23 cellular contexts compared by ENCODE assay signal in genomic region chr18:57786038-57786437, GRCh38. TPM values are rescaled to one million over a fixed set of nuclear protein-coding genes. Genes with fewer than 3 reads are reported as not detected.
DNase-seq lines count a peak whose midpoint lies in the region; TF ChIP-seq lines count a peak whose summit lies in the region.
"Had no signal": no experiment of that assay in that cellular context is flagged by ENCODE, and none has a peak within 500 bp of the region (broad histone marks: within the 10 kb centered on the region; RNA-seq: fewer than 3 reads in every experiment).

No MANE protein-coding gene starts in this region.

- H2BK5ac ChIP-seq in mesenchymal stem cell (ENCODE audit: low read depth, low read length, poor library complexity, severe bottlenecking) = no peak overlapping the region

- TF ChIP-seq POLR2A in transverse colon (IDR thresholded peaks at IDR 0.05) = peak; percentile 12

- in situ Hi-C loops in transverse colon (cut with MboI; ENCODE audit: low pct_ligation_motif_present in 1 of 4, low pct_unique_long_range_greater_than_20kb in 1 of 4, low sequenced_read_pairs in 3 of 4) = no loop called here

- no peak overlapping the region for H4K8ac ChIP-seq in mesenchymal stem cell (ENCODE audit: low read length)

- H3K79me1 ChIP-seq in mesenchymal stem cell (replicated peaks; ENCODE audit: low read length, poor library complexity, severe bottlenecking) = peaks cover 6% of the 10 kb centered on the region

- TF ChIP-seq EP300 in transverse colon (IDR thresholded peaks at IDR 0.05; ENCODE audit: low read depth) = no peak

- no peak overlapping the region for H3K4me2 ChIP-seq in mesenchymal stem cell (ENCODE audit: low read length, poor library complexity, severe bottlenecking)

- peak overlapping the region in 1 of 2 experiments; percentile 46 for H2BK12ac ChIP-seq in mesenchymal stem cell (ENCODE audit: low read length in 2 of 2)

- no peak overlapping the region for H3K14ac ChIP-seq in mesenchymal stem cell (ENCODE audit: low read length in 2 of 2)

- no peak overlapping the region for H3K23ac ChIP-seq in mesenchymal stem cell (ENCODE audit: low read length in 2 of 2)

- no peak overlapping the region for H3K9ac ChIP-seq in mesenchymal stem cell (ENCODE audit: low read length)
- H3K9ac ChIP-seq: GM23248, parathyroid adenoma had no signal

- H2BK15ac ChIP-seq in mesenchymal stem cell (ENCODE audit: low read depth, poor library complexity, severe bottlenecking) = no peak overlapping the region

- no peak overlapping the region for H2AFZ ChIP-seq in mesenchymal stem cell (ENCODE audit: low read depth, low read length)
- H2AFZ ChIP-seq: GM23248, parathyroid adenoma had no signal

- H3K27me3 ChIP-seq in mesenchymal stem cell (ENCODE audit: control insufficient read depth in 1 of 2, insufficient read depth in 1 of 2, low read length in 2 of 2) (no peaks in the 10 kb centered on the region), transverse colon (no peaks in the 10 kb centered on the region)
- H3K27me3 ChIP-seq: right atrium auricular region, spleen had no signal

- H2BK120ac ChIP-seq in mesenchymal stem cell (ENCODE audit: low read depth, low read length) = no peak overlapping the region

- H4K91ac ChIP-seq in mesenchymal stem cell (ENCODE audit: low read length) = peak overlapping the region; percentile 66

- H3K27ac ChIP-seq in mesenchymal stem cell (ENCODE audit: low read length, poor library complexity, severe bottlenecking) (no peak overlapping the region), transverse colon (peak overlapping the region; percentile 78 to 84 (median 84))
- H3K27ac ChIP-seq: GM23248, lower lobe of right lung, parathyroid adenoma, spleen had no signal

- H3K9me3 ChIP-seq in mesenchymal stem cell (ENCODE audit: control insufficient read depth, low read length) = no peaks in the 10 kb centered on the region
- no peaks in the 10 kb centered on the region for H3K9me3 ChIP-seq in transverse colon
- H3K9me3 ChIP-seq: lower lobe of right lung, right atrium auricular region, spleen had no signal

- DNase-seq in NCI-H1417 (lab: John Stamatoyannopoulos, UW) (peak in 2 of 3 experiments; percentile 86 to 97), NCI-H774 (lab: John Stamatoyannopoulos, UW) (peak; percentile 49), mesenchymal stem cell (no peak), transverse colon (peak; percentile 56), NCI-H1092 treated with DMSO at 0.1 percent for 48 hours (lab: John Stamatoyannopoulos, UW) (no peak), HuH-7.5 (ENCODE audit: low spot score) (no peak), 8988T (no peak)
- DNase-seq: activated CD4-positive, alpha-beta T cell treated with anti-CD3 and anti-CD28 coated beads for 4 hours; activated T-cell treated with anti-CD3 and anti-CD28 coated beads for 4 hours; CD4-positive, CD25-positive, alpha-beta regulatory T cell; glutamatergic neuron; GM23248; Kasumi-1; kidney; lower lobe of right lung; MV-4-11; NCI-H345; nephron progenitor cell; spleen; stimulated activated CD4-positive, alpha-beta T cell treated with anti-CD3 and anti-CD28 coated beads, Interleukin-2, amount 100 ng/mL, for 48 hours had no signal

- H3K4me3 ChIP-seq in mesenchymal stem cell (ENCODE audit: insufficient read depth in 1 of 2, low read depth in 1 of 2, low read length in 2 of 2) (no peak overlapping the region), transverse colon (no peak overlapping the region)
- H3K4me3 ChIP-seq: GM23248, lower lobe of right lung, right atrium auricular region, spleen had no signal

- H3K4me1 ChIP-seq in mesenchymal stem cell (ENCODE audit: control insufficient read depth, insufficient read depth, low read depth, low read length) (peaks cover 18% of the 10 kb centered on the region), transverse colon (peaks cover 17 to 89% (median 69%) of the 10 kb centered on the region in 4 donors)

- H3K18ac ChIP-seq in mesenchymal stem cell (ENCODE audit: low read depth in 1 of 2, low read length in 2 of 2) = peak overlapping the region in 1 of 2 experiments; percentile 57

- H2AK5ac ChIP-seq in mesenchymal stem cell (ENCODE audit: low read length, severe bottlenecking) = peak overlapping the region; percentile 96

- 98% methylated on average over 3 of the region's 3 CpGs for WGBS in mesenchymal stem cell
- WGBS in transverse colon (ENCODE audit: low coverage in 1 of 2), 2 donors = 37% methylated on average over 3 of the region's 3 CpGs; no CpG with 5 or more reads in 1 of the 2 donors

- intact Hi-C loops in transverse colon (cut with DNase I; ENCODE audit: low total_unique reads) = no loop called here

- TF ChIP-seq CTCF in transverse colon (IDR thresholded peaks at IDR 0.05) = no peak

- peak overlapping the region; percentile 7 to 25 for H3K4ac ChIP-seq in mesenchymal stem cell (ENCODE audit: low read depth in 1 of 2, low read length in 2 of 2)

- H3K36me3 ChIP-seq in mesenchymal stem cell (ENCODE audit: control insufficient read depth in 1 of 2, insufficient read depth in 2 of 2, low read depth in 1 of 2, low read length in 2 of 2) (peaks cover 0 to 6% of the 10 kb centered on the region in 2 experiments), transverse colon (no peaks in the 10 kb centered on the region)
- H3K36me3 ChIP-seq: lower lobe of right lung, right atrium auricular region had no signal

RNA-seq across cellular contexts. Expression of gene ATP8B1, which starts 17.1 kb away (rescaled TPM):
- 4.3 TPM for polyA plus RNA-seq in mesenchymal stem cell (2013, experiment 1 of 2)
- 4.2 TPM for polyA plus RNA-seq in mesenchymal stem cell (2013, experiment 2 of 2)
- 100 to 1,000 TPM; 120 to 321 (median 252) TPM for total RNA-seq in transverse colon
- total RNA-seq: CD4-positive, CD25-positive, alpha-beta regulatory T cell; mononuclear cell had no signal

Comparison
In these comparisons a context has a peak if more than half of its experiments do, and no peak if none do; other contexts are left out.
1. DNase-seq: peak in NCI-H1417 (2 of 3), NCI-H774 (single experiment) and transverse colon (single experiment); none in mesenchymal stem cell (single experiment), NCI-H1092 treated with DMSO at 0.1 percent for 48 hours (single experiment), HuH-7.5 (single experiment) and 8988T (single experiment).